ENCODE assay signal across 21 cellular contexts in the genomic region with DNA sequence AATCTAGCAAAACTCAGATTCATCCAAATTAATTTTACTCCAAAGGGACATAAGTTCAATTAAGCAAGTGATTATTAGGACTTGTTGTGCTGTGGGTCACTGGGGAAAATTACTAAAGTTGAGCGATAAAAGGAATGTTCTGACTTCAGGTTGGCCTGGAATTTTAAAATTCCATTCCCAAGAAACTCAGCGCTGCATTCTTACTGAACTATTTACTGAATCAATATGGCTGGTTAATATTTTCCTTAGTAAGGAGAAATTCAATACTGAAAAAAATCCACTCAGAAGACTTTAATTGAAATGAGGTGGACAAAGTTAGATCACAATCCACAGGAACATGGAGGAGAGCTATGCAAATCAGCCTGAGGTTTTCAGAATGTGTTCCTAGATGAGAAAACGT.
"Had no signal": no experiment of that assay in that cellular context is flagged by ENCODE, and none has a peak within 500 bp of the region (broad histone marks: within the 10 kb centered on the region; RNA-seq: fewer than 3 reads in every experiment).

No MANE protein-coding gene starts in this region.

- H3K27ac Mint-ChIP-seq: effector memory CD8-positive, alpha-beta T cell; naive thymus-derived CD4-positive, alpha-beta T cell had no signal

- H3K4me1 Mint-ChIP-seq: naive thymus-derived CD4-positive, alpha-beta T cell; stimulated activated naive CD8-positive, alpha-beta T cell treated with anti-CD3 and anti-CD28 coated beads, Interleukin-15, amount 100 ng/mL, for 72 hours had no signal

- FAIRE-seq: islet of Langerhans had no signal

- DNase-seq: activated CD4-positive, CD25-positive, alpha-beta regulatory T cell treated with anti-CD3 and anti-CD28 coated beads, Interleukin-2, amount 50 U/mL, for 72 hours; activated CD8-positive, alpha-beta memory T cell treated with anti-CD3 and anti-CD28 coated beads for 24 hours; activated CD8-positive, alpha-beta memory T cell treated with anti-CD3 and anti-CD28 coated beads, Interleukin-2, amount 50 U/mL, for 48 hours; activated effector memory CD4-positive, alpha-beta T cell treated with anti-CD3 and anti-CD28 coated beads, Interleukin-2, amount 50 U/mL, for 16 hours; activated naive CD4-positive, alpha-beta T cell treated with anti-CD3 and anti-CD28 coated beads, Interleukin-2, amount 50 U/mL, for 16 hours; activated T-cell treated with anti-CD3 and anti-CD28 coated beads, Interleukin-2, amount 50 U/mL, for 48 hours; effector memory CD8-positive, alpha-beta T cell; hippocampal formation; mucosa of descending colon; naive thymus-derived CD4-positive, alpha-beta T cell; retina; stimulated activated naive CD8-positive, alpha-beta T cell treated with anti-CD3 and anti-CD28 coated beads, Interleukin-15, amount 100 ng/mL, for 72 hours; T-helper 2 cell; transverse colon had no signal

- H3K9me3 ChIP-seq: ascending aorta, left lung, mucosa of descending colon, suprapubic skin, transverse colon had no signal

- H3K27ac ChIP-seq: ascending aorta, cardiac muscle cell, left lung, parathyroid adenoma, suprapubic skin, transverse colon, VCaP had no signal

- H3K36me3 Mint-ChIP-seq: naive thymus-derived CD4-positive, alpha-beta T cell had no signal

- H3K9ac ChIP-seq: parathyroid adenoma had no signal

- H3K79me2 ChIP-seq: parathyroid adenoma had no signal

- H3K4me3 ChIP-seq: ascending aorta, cardiac muscle cell, left lung, mucosa of descending colon, suprapubic skin, transverse colon had no signal

- H3K4me3 Mint-ChIP-seq: effector memory CD8-positive, alpha-beta T cell; naive thymus-derived CD4-positive, alpha-beta T cell; stimulated activated naive CD8-positive, alpha-beta T cell treated with anti-CD3 and anti-CD28 coated beads, Interleukin-15, amount 100 ng/mL, for 72 hours had no signal

- H3K36me3 ChIP-seq: ascending aorta, cardiac muscle cell, left lung, suprapubic skin, transverse colon had no signal

- H3K4me1 ChIP-seq: ascending aorta, left lung, parathyroid adenoma, suprapubic skin, transverse colon had no signal

- H2AFZ ChIP-seq: parathyroid adenoma had no signal

- H3K27me3 ChIP-seq: ascending aorta, cardiac muscle cell, left lung, suprapubic skin, transverse colon had no signal
